ENCODE assay signal across 1 cellular context in genomic region chr5:80935811-80936385, GRCh38.
TF ChIP-seq lines count a peak whose summit lies in the region.

No MANE protein-coding gene starts in this region.

TF ChIP-seq in H1, 55 proteins besides CTCF, POLR2A, EP300 and RAD21 (continued from another document):
- no peak for TF ChIP-seq TEAD4 (IDR thresholded peaks at IDR 0.05; ENCODE audit: low read depth, low read length)
- no peak for TF ChIP-seq RXRA (IDR thresholded peaks at IDR 0.05; ENCODE audit: insufficient read depth, low read depth, low read length)
- no peak for TF ChIP-seq SP1 (IDR thresholded peaks at IDR 0.05; ENCODE audit: low read depth, low read length)
- no peak for TF ChIP-seq MAFK (IDR thresholded peaks at IDR 0.05; ENCODE audit: low read depth, low read length)
- TF ChIP-seq USF2 (IDR thresholded peaks at IDR 0.05; ENCODE audit: low read length), result no peak
- TF ChIP-seq ZNF274 (IDR thresholded peaks at IDR 0.05; ENCODE audit: borderline replicate concordance, extremely low read depth, low read length), result no peak
- no peak for TF ChIP-seq BCL11A (IDR thresholded peaks at IDR 0.05; ENCODE audit: low read depth in 2 of 2, low read length in 2 of 2)
- no peak for TF ChIP-seq HDAC6 (IDR thresholded peaks at IDR 0.05; ENCODE audit: low read depth, low read length)
